ENCODE assay signal across 29 cellular contexts in genomic region chr3:134666052-134666451, GRCh38. TPM values are rescaled to one million over a fixed set of nuclear protein-coding genes. Genes with fewer than 3 reads are reported as not detected.
"Had no signal": no experiment of that assay in that cellular context is flagged by ENCODE, and none has a peak within 500 bp of the region (broad histone marks: within the 10 kb centered on the region; RNA-seq: fewer than 3 reads in every experiment).

No MANE protein-coding gene starts in this region.

- H3K4me3 Mint-ChIP-seq: activated B cell treated with CpG ODN at 0.5 μM for 24 hours; activated CD8-positive, alpha-beta T cell treated with anti-CD3 and anti-CD28 coated beads for 36 hours; activated naive CD8-positive, alpha-beta T cell; activated T-cell treated with anti-CD3 and anti-CD28 coated beads, Interleukin-2, amount 50 U/mL, for 4 hours; activated T-helper 17 cell treated with anti-CD3 and anti-CD28 coated beads, Interleukin-2, amount 50 U/mL, for 72 hours; dendritic cell treated with granulocyte-macrophage colony-stimulating factor and Interleukin-4, amounts not matched to agents 40 ng/mL and 50 ng/mL, for 4 days; effector memory CD8-positive, alpha-beta T cell; T-helper 17 cell; T-helper 2 cell treated with Interferon-gamma antibody and Interleukin-4, amounts not matched to agents 5 μg/mL and 100 μg/mL, for 36 hours had no signal

- H3K4me1 Mint-ChIP-seq: activated B cell treated with CpG ODN at 0.5 μM for 24 hours, T-helper 17 cell had no signal

- H3K27me3 ChIP-seq: colonic mucosa, esophagus muscularis mucosa had no signal

- H3K36me3 Mint-ChIP-seq: activated naive CD8-positive, alpha-beta T cell had no signal

- ATAC-seq: activated CD4-positive, CD25-positive, alpha-beta regulatory T cell treated with anti-CD3 and anti-CD28 coated beads, Interleukin-2, amount 50 U/mL, for 24 hours; activated CD8-positive, alpha-beta T cell treated with anti-CD3 and anti-CD28 coated beads for 36 hours; activated T-cell treated with anti-CD3 and anti-CD28 coated beads, Interleukin-2, amount 50 U/mL, for 4 hours; effector memory CD8-positive, alpha-beta T cell; T-helper 17 cell had no signal

- H3K27ac Mint-ChIP-seq: activated B cell treated with CpG ODN at 0.5 μM for 24 hours; activated CD8-positive, alpha-beta T cell treated with anti-CD3 and anti-CD28 coated beads for 36 hours; activated naive CD8-positive, alpha-beta T cell; activated T-helper 17 cell treated with anti-CD3 and anti-CD28 coated beads, Interleukin-2, amount 50 U/mL, for 72 hours; dendritic cell treated with granulocyte-macrophage colony-stimulating factor and Interleukin-4, amounts not matched to agents 40 ng/mL and 50 ng/mL, for 4 days; effector memory CD8-positive, alpha-beta T cell; T-helper 17 cell; T-helper 2 cell treated with Interferon-gamma antibody and Interleukin-4, amounts not matched to agents 5 μg/mL and 100 μg/mL, for 36 hours had no signal

- H3K9me3 Mint-ChIP-seq: activated CD8-positive, alpha-beta T cell treated with anti-CD3 and anti-CD28 coated beads for 36 hours; dendritic cell treated with granulocyte-macrophage colony-stimulating factor and Interleukin-4, amounts not matched to agents 40 ng/mL and 50 ng/mL, for 4 days; T-helper 2 cell treated with Interferon-gamma antibody and Interleukin-4, amounts not matched to agents 5 μg/mL and 100 μg/mL, for 36 hours had no signal

- H3K4me3 ChIP-seq: cardiac muscle cell, colonic mucosa, esophagus muscularis mucosa had no signal

- H3K9me3 ChIP-seq: colonic mucosa, esophagus muscularis mucosa had no signal

- H3K27ac ChIP-seq: cardiac muscle cell, colonic mucosa, esophagus muscularis mucosa, WERI-Rb-1 had no signal

- H3K36me3 ChIP-seq: cardiac muscle cell, colonic mucosa, esophagus muscularis mucosa, WERI-Rb-1 had no signal

- DNase-seq: activated B cell treated with CpG ODN at 0.5 μM for 24 hours; activated CD4-positive, alpha-beta T cell treated with anti-CD3 and anti-CD28 coated beads for 48 hours; activated CD4-positive, alpha-beta T cell treated with anti-CD3 and anti-CD28 coated beads, Interleukin-2, amount 50 U/mL, for 1 hour; activated CD4-positive, alpha-beta T cell treated with anti-CD3 and anti-CD28 coated beads, Interleukin-2, amount 50 U/mL, for 48 hours; activated CD8-positive, alpha-beta memory T cell treated with anti-CD3 and anti-CD28 coated beads for 24 hours; activated CD8-positive, alpha-beta T cell treated with anti-CD3 and anti-CD28 coated beads for 36 hours; activated gamma-delta T cell; activated naive CD4-positive, alpha-beta T cell; activated naive CD4-positive, alpha-beta T cell treated with anti-CD3 and anti-CD28 coated beads, Interleukin-2, amount 50 U/mL, for 16 hours; activated T-cell treated with anti-CD3 and anti-CD28 coated beads, Interleukin-2, amount 50 U/mL, for 4 hours; amniotic stem cell; anterior cingulate cortex; central memory CD4-positive, alpha-beta T cell; colonic mucosa; effector CD4-positive, alpha-beta T cell; effector memory CD8-positive, alpha-beta T cell; erythroblast; head of caudate nucleus; T-helper 1 cell; T-helper 17 cell had no signal

- H3K4me1 ChIP-seq: colonic mucosa had no signal

RNA-seq across cellular contexts. Expression of gene KY, which starts 15.2 kb away (rescaled TPM):
- total RNA-seq: activated B cell treated with CpG ODN at 0.5 μM for 24 hours; activated CD8-positive, alpha-beta T cell treated with anti-CD3 and anti-CD28 coated beads for 36 hours; activated T-cell treated with anti-CD3 and anti-CD28 coated beads, Interleukin-2, amount 50 U/mL, for 4 hours; activated T-helper 17 cell treated with anti-CD3 and anti-CD28 coated beads, Interleukin-2, amount 50 U/mL, for 72 hours; fibroblast of villous mesenchyme; T-helper 17 cell had no signal
